Comparison of ENCODE assay signal across 15 cellular contexts in the genomic region with DNA sequence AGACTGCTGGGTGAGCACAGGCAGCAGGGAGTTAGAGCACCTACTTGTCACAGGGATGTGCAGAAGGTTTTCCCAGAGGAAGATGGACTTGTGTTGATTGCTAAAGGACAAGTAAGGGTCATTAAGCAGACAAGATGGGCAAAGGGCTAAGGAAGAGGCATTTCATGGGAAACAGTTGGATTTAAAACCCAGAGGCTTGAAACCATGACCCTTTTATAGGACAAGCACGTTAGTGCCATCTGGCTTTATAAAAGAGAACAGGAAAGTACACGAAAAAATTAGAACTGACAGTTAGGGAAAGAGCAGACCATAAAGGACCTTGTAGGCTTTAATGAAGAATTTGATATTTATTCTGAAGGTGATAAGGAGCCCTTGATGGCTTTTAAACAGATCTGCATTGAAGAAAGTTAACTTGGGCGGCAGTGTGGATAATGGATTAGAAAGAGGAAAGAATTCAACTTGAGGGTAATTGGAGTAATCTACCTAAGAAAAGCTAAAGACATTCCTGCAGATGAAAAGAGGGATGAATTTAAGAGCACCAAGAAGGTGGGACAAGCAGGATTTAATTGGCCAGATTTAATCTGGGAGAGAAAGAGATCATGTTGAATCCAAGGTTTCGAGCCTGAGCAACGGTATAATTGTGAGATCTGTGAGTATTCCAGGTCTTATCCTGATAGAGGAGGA.
A peak's percentile ranks its signal among the peaks of the same experiment; 100 is the strongest.
DNase-seq lines count a peak whose midpoint lies in the region; ATAC-seq and TF ChIP-seq lines count a peak whose summit lies in the region.
"Had no signal": no experiment of that assay in that cellular context is flagged by ENCODE, and none has a peak within 500 bp of the region (broad histone marks: within the 10 kb centered on the region; RNA-seq: fewer than 3 reads in every experiment).

No MANE protein-coding gene starts in this region.

- no peaks in the 10 kb centered on the region for H3K4me1 ChIP-seq in Panc1 (ENCODE audit: control insufficient read depth, insufficient read depth, low read length)

- CTCF ChIA-PET in Panc1 (lab: Charles Lee) = no interaction called here
- CTCF ChIA-PET in activated CD8-positive, alpha-beta T cell treated with anti-CD3 and anti-CD28 coated beads, Interleukin-2, amount 10 ng/mL, durations not matched to agents 7 days and 5 days (lab: Charles Lee) = no interaction called here

- intact Hi-C loops in Panc1 (cut with micrococcal nuclease; ENCODE audit: unreplicated experiment) = no loop called here
- intact Hi-C loops in activated T-helper 1 cell treated with anti-CD3 and anti-CD28 coated beads, Interleukin-12 subunit alpha, Interleukin-12 subunit beta, Interleukin-2, Interleukin-4 antibody, amounts not matched to agents 30 ng/mL and 10 ng/mL and 1 ng/mL, durations not matched to agents 14 hours and 24 hours and 36 hours (cut with micrococcal nuclease) = no loop called here

- in situ Hi-C loops in Panc1 (cut with HindIII; ENCODE audit: low pct_unique_long_range_greater_than_20kb, low sequenced_read_pairs) = no loop called here

- no peaks in the 10 kb centered on the region for H3K27me3 Mint-ChIP-seq in activated T-helper 1 cell treated with anti-CD3 and anti-CD28 coated beads, Interleukin-12 subunit alpha, Interleukin-12 subunit beta, Interleukin-2, Interleukin-4 antibody, amounts not matched to agents 30 ng/mL and 10 ng/mL and 1 ng/mL, durations not matched to agents 14 hours and 24 hours and 36 hours (ENCODE audit: insufficient read depth)
- H3K27me3 Mint-ChIP-seq in activated CD8-positive, alpha-beta T cell treated with anti-CD3 and anti-CD28 coated beads, Interleukin-2, amount 10 ng/mL, durations not matched to agents 7 days and 5 days (ENCODE audit: low read depth) = no peaks in the 10 kb centered on the region

- peak; percentile 32 for DNase-seq in DMS 273 (lab: John Stamatoyannopoulos, UW; ENCODE audit: unreplicated experiment)
- DNase-seq in Panc1 (ENCODE audit: low read depth, low spot score) = no peak
- no peak for DNase-seq in fibroblast of mammary gland (ENCODE audit: low read depth)
- DNase-seq in activated T-helper 1 cell treated with anti-CD3 and anti-CD28 coated beads, Interleukin-12 subunit alpha, Interleukin-12 subunit beta, Interleukin-2, Interleukin-4 antibody, amounts not matched to agents 30 ng/mL and 10 ng/mL and 1 ng/mL, durations not matched to agents 14 hours and 24 hours and 36 hours (ENCODE audit: low spot score) = no peak
- no peak for DNase-seq in stimulated activated CD4-positive, alpha-beta T cell treated with anti-CD3 and anti-CD28 coated beads, Interleukin-2, amount 100 ng/mL, for 48 hours
- no peak for DNase-seq in germinal center (ENCODE audit: low spot score)
- no peak for DNase-seq in activated CD8-positive, alpha-beta T cell treated with anti-CD3 and anti-CD28 coated beads, Interleukin-2, amount 10 ng/mL, durations not matched to agents 7 days and 5 days
- DNase-seq: activated CD4-positive, alpha-beta T cell treated with anti-CD3 and anti-CD28 coated beads, Interleukin-2, amount 50 U/mL, for 1 hour; amygdala; C1 segment of cervical spinal cord; islet precursor cell; RPMI8226; stimulated activated naive CD8-positive, alpha-beta T cell treated with anti-CD3 and anti-CD28 coated beads, Interleukin-15, Interleukin-2, amounts not matched to agents 100 U/mL and 50 U/mL, for 24 hours had no signal

- no peak overlapping the region for H3K27ac ChIP-seq in 22Rv1
- no peak overlapping the region for H3K27ac ChIP-seq in Panc1 (ENCODE audit: low read length)

- H3K27ac Mint-ChIP-seq in activated T-helper 1 cell treated with anti-CD3 and anti-CD28 coated beads, Interleukin-12 subunit alpha, Interleukin-12 subunit beta, Interleukin-2, Interleukin-4 antibody, amounts not matched to agents 30 ng/mL and 10 ng/mL and 1 ng/mL, durations not matched to agents 14 hours and 24 hours and 36 hours = no peak overlapping the region
- H3K27ac Mint-ChIP-seq in activated CD8-positive, alpha-beta T cell treated with anti-CD3 and anti-CD28 coated beads, Interleukin-2, amount 10 ng/mL, durations not matched to agents 7 days and 5 days = no peak overlapping the region
- H3K27ac Mint-ChIP-seq: dendritic cell treated with granulocyte-macrophage colony-stimulating factor and Interleukin-4, amounts not matched to agents 40 ng/mL and 50 ng/mL, for 4 days had no signal

- 0 out of 2 replicates have a peak, but pooled peaks have one; percentile 10 for TF ChIP-seq CTCF in 22Rv1 (IDR thresholded peaks at IDR 0.05)
- peak; percentile 24; the same call in 1 of the 2 replicates for TF ChIP-seq CTCF in Panc1 (IDR thresholded peaks at IDR 0.05)
- TF ChIP-seq CTCF in fibroblast of mammary gland (conservative IDR thresholded peaks at IDR 0.05; ENCODE audit: control insufficient read depth, insufficient read depth, low read depth, low read length) = peak; percentile 6

- BruUV-seq in Panc1 (replicated peaks; lab: Mats Ljungman, UMichigan) = no TSS peak

- no peak overlapping the region for H3K4me3 Mint-ChIP-seq in activated T-helper 1 cell treated with anti-CD3 and anti-CD28 coated beads, Interleukin-12 subunit alpha, Interleukin-12 subunit beta, Interleukin-2, Interleukin-4 antibody, amounts not matched to agents 30 ng/mL and 10 ng/mL and 1 ng/mL, durations not matched to agents 14 hours and 24 hours and 36 hours
- H3K4me3 Mint-ChIP-seq in activated CD8-positive, alpha-beta T cell treated with anti-CD3 and anti-CD28 coated beads, Interleukin-2, amount 10 ng/mL, durations not matched to agents 7 days and 5 days = no peak overlapping the region
- H3K4me3 Mint-ChIP-seq: dendritic cell treated with granulocyte-macrophage colony-stimulating factor and Interleukin-4, amounts not matched to agents 40 ng/mL and 50 ng/mL, for 4 days had no signal

- H3K4me3 ChIP-seq in Panc1 (ENCODE audit: low read depth in 2 of 2, low read length in 2 of 2) (no peak overlapping the region), fibroblast of mammary gland (ENCODE audit: control insufficient read depth, low read depth, low read length) (no peak overlapping the region)

- H3K36me3 Mint-ChIP-seq in activated T-helper 1 cell treated with anti-CD3 and anti-CD28 coated beads, Interleukin-12 subunit alpha, Interleukin-12 subunit beta, Interleukin-2, Interleukin-4 antibody, amounts not matched to agents 30 ng/mL and 10 ng/mL and 1 ng/mL, durations not matched to agents 14 hours and 24 hours and 36 hours (ENCODE audit: low read depth) = no peaks in the 10 kb centered on the region
- H3K36me3 Mint-ChIP-seq in activated CD8-positive, alpha-beta T cell treated with anti-CD3 and anti-CD28 coated beads, Interleukin-2, amount 10 ng/mL, durations not matched to agents 7 days and 5 days (ENCODE audit: low read depth) = no peaks in the 10 kb centered on the region

- ATAC-seq in Panc1 = no peak
- no peak for ATAC-seq in activated CD8-positive, alpha-beta T cell treated with anti-CD3 and anti-CD28 coated beads, Interleukin-2, amount 10 ng/mL, durations not matched to agents 7 days and 5 days
- ATAC-seq: stimulated activated naive CD8-positive, alpha-beta T cell treated with anti-CD3 and anti-CD28 coated beads, Interleukin-15, Interleukin-2, amounts not matched to agents 100 U/mL and 50 U/mL, for 24 hours had no signal

- H3K4me1 Mint-ChIP-seq in activated T-helper 1 cell treated with anti-CD3 and anti-CD28 coated beads, Interleukin-12 subunit alpha, Interleukin-12 subunit beta, Interleukin-2, Interleukin-4 antibody, amounts not matched to agents 30 ng/mL and 10 ng/mL and 1 ng/mL, durations not matched to agents 14 hours and 24 hours and 36 hours (ENCODE audit: low read depth) = no peaks in the 10 kb centered on the region
- no peaks in the 10 kb centered on the region for H3K4me1 Mint-ChIP-seq in activated CD8-positive, alpha-beta T cell treated with anti-CD3 and anti-CD28 coated beads, Interleukin-2, amount 10 ng/mL, durations not matched to agents 7 days and 5 days (ENCODE audit: low read depth)

- no peaks in the 10 kb centered on the region for H3K9me3 Mint-ChIP-seq in activated T-helper 1 cell treated with anti-CD3 and anti-CD28 coated beads, Interleukin-12 subunit alpha, Interleukin-12 subunit beta, Interleukin-2, Interleukin-4 antibody, amounts not matched to agents 30 ng/mL and 10 ng/mL and 1 ng/mL, durations not matched to agents 14 hours and 24 hours and 36 hours
- no peaks in the 10 kb centered on the region for H3K9me3 Mint-ChIP-seq in activated CD8-positive, alpha-beta T cell treated with anti-CD3 and anti-CD28 coated beads, Interleukin-2, amount 10 ng/mL, durations not matched to agents 7 days and 5 days (ENCODE audit: insufficient read depth)
- H3K9me3 Mint-ChIP-seq: dendritic cell treated with granulocyte-macrophage colony-stimulating factor and Interleukin-4, amounts not matched to agents 40 ng/mL and 50 ng/mL, for 4 days had no signal

- peaks cover 2% of the 10 kb centered on the region; the same call in 1 of the 2 replicates for H3K27me3 ChIP-seq in Panc1 (ENCODE audit: control insufficient read depth, insufficient read depth, low read length)

- POLR2A ChIA-PET in Panc1 (lab: Charles Lee) = no interaction called here
- POLR2A ChIA-PET in activated CD8-positive, alpha-beta T cell treated with anti-CD3 and anti-CD28 coated beads, Interleukin-2, amount 10 ng/mL, durations not matched to agents 7 days and 5 days (lab: Charles Lee) = no interaction called here

- no peaks in the 10 kb centered on the region for H3K9me3 ChIP-seq in Panc1 (ENCODE audit: control insufficient read depth, insufficient read depth, low read depth, low read length)

- no peaks in the 10 kb centered on the region for H3K36me3 ChIP-seq in Panc1 (ENCODE audit: control insufficient read depth, insufficient read depth, low read length)
